Comparison of ENCODE assay signal across 9 cellular contexts in the genomic region with DNA sequence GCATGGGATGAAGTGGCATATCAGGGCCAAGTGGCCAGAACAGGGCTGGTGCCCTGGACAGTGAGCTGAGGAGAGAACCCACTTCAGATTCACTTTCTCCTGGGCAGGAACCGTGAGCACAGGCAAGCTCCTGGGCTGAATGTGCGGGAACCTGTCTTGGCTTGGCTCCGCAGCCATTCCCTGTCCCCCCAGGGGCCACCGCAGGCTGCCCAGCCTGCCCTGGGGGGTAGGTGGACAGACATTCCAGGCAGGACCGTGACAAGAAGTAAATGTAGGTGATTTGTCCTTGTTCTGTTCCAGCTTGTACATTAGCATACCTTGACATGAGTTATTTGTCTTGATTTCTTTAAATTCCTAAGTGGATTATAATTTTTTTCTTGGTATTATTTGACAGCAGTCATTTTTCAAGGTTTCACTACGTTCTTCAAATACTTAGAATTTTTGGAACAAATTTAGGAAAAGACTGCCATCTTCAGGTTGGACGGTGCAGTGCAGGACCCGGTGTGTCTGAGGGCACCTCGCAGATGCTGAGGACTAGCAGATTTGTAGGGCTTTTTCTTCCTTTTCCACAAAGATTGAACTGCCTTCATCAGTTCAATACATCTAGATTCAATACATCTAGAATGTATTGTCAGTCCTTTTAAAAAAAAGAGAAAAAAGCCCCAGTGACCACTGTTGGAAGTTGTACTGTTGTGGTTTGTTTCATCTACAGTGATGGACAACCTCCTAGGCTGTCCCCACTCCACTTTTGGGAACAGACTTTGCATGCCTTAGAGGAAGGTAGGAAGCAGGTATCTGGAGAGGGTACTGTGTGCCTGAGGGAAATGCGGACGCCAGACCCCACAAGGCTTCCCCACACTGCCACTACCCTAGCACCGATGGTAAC.
DNase-seq lines count a peak whose midpoint lies in the region; ATAC-seq and TF ChIP-seq lines count a peak whose summit lies in the region.
"Had no signal": no experiment of that assay in that cellular context is flagged by ENCODE, and none has a peak within 500 bp of the region (broad histone marks: within the 10 kb centered on the region; RNA-seq: fewer than 3 reads in every experiment).

No MANE protein-coding gene starts in this region.

- no peak overlapping the region for H3K4me3 Mint-ChIP-seq in activated CD4-positive, alpha-beta T cell treated with anti-CD3 and anti-CD28 coated beads for 36 hours
- H3K4me3 Mint-ChIP-seq: stimulated activated naive CD8-positive, alpha-beta T cell treated with anti-CD3 and anti-CD28 coated beads, Interleukin-15, Interleukin-2, amounts not matched to agents 100 ng/mL and 50 ng/mL, for 24 hours had no signal

- peak; percentile 56 for ATAC-seq in GM19372 (IDR thresholded peaks at IDR 0.05; ENCODE audit: low read depth, unreplicated experiment)
- ATAC-seq in activated CD4-positive, alpha-beta T cell treated with anti-CD3 and anti-CD28 coated beads for 36 hours: no peak
- no peak for ATAC-seq in GM21723 (IDR thresholded peaks at IDR 0.05; ENCODE audit: unreplicated experiment)

- no peaks in the 10 kb centered on the region for H3K9me3 ChIP-seq in BE2C
- H3K9me3 ChIP-seq in effector memory CD4-positive, alpha-beta T cell (ENCODE audit: control insufficient read depth, low read length): no peaks in the 10 kb centered on the region
- no peaks in the 10 kb centered on the region for H3K9me3 ChIP-seq in stomach

- no peak overlapping the region for H3K27ac Mint-ChIP-seq in activated CD4-positive, alpha-beta T cell treated with anti-CD3 and anti-CD28 coated beads for 36 hours
- H3K27ac Mint-ChIP-seq: stimulated activated naive CD8-positive, alpha-beta T cell treated with anti-CD3 and anti-CD28 coated beads, Interleukin-15, Interleukin-2, amounts not matched to agents 100 ng/mL and 50 ng/mL, for 24 hours had no signal

- peaks cover 14% of the 10 kb centered on the region for H3K27me3 Mint-ChIP-seq in activated CD4-positive, alpha-beta T cell treated with anti-CD3 and anti-CD28 coated beads for 36 hours

- 51 to 59% (median 57%) methylated on average over 12 of the region's 12 CpGs for WGBS in stomach, 5 donors

- H3K27me3 ChIP-seq in BE2C (no peaks in the 10 kb centered on the region), stomach (no peaks in the 10 kb centered on the region)
- H3K27me3 ChIP-seq in effector memory CD4-positive, alpha-beta T cell (replicated peaks; ENCODE audit: control insufficient read depth, insufficient read depth, low read length, poor library complexity, severe bottlenecking): no peaks in the 10 kb centered on the region

- H3K4me1 ChIP-seq in BE2C (peaks cover 15% of the 10 kb centered on the region), stomach (peaks cover 4 to 53% (median 18%) of the 10 kb centered on the region in 4 donors)
- H3K4me1 ChIP-seq in effector memory CD4-positive, alpha-beta T cell (ENCODE audit: control insufficient read depth, insufficient read depth, low read length, poor library complexity, severe bottlenecking): no peaks in the 10 kb centered on the region

- DNase-seq in BE2C: peak; percentile 43
- peak; percentile 18 for DNase-seq in NCI-H2107 treated with DMSO at 0.1 percent for 48 hours (lab: John Stamatoyannopoulos, UW; ENCODE audit: unreplicated experiment)
- peak; percentile 79 for DNase-seq in activated CD4-positive, alpha-beta T cell treated with anti-CD3 and anti-CD28 coated beads for 36 hours
- DNase-seq in effector memory CD4-positive, alpha-beta T cell: peak; percentile 8 to 21 (median 8)
- DNase-seq in midbrain (lab: John Stamatoyannopoulos, UW): peak; percentile 77
- peak; percentile 69 for DNase-seq in stomach

- H3K9me3 Mint-ChIP-seq in activated CD4-positive, alpha-beta T cell treated with anti-CD3 and anti-CD28 coated beads for 36 hours (ENCODE audit: low read depth): no peaks in the 10 kb centered on the region
- H3K9me3 Mint-ChIP-seq: stimulated activated naive CD8-positive, alpha-beta T cell treated with anti-CD3 and anti-CD28 coated beads, Interleukin-15, Interleukin-2, amounts not matched to agents 100 ng/mL and 50 ng/mL, for 24 hours had no signal

- no peaks in the 10 kb centered on the region for H3K4me1 Mint-ChIP-seq in activated CD4-positive, alpha-beta T cell treated with anti-CD3 and anti-CD28 coated beads for 36 hours

- H3K36me3 ChIP-seq in BE2C: peaks cover 43% of the 10 kb centered on the region
- H3K36me3 ChIP-seq in effector memory CD4-positive, alpha-beta T cell (ENCODE audit: control insufficient read depth, insufficient read depth, low read length): no peaks in the 10 kb centered on the region
- peaks cover 0 to 19% (median 8%) of the 10 kb centered on the region in 4 donors for H3K36me3 ChIP-seq in stomach

- H3K27ac ChIP-seq in effector memory CD4-positive, alpha-beta T cell (ENCODE audit: insufficient read depth, low read length, poor library complexity, severe bottlenecking): no peak overlapping the region
- H3K27ac ChIP-seq in stomach: peak overlapping the region in 3 of 5 donors; percentile 4 to 82 (median 39)

- intact Hi-C loops in activated CD4-positive, alpha-beta T cell treated with anti-CD3 and anti-CD28 coated beads for 36 hours (cut with DNase I, micrococcal nuclease): loop anchor here (1.0 to 5.0 kb wide), 6 partner anchors 295 to 847 kb away; no protein-coding TSS in a partner anchor
- intact Hi-C loops in stomach (cut with DNase I; ENCODE audit: low total_unique reads): loop anchor here (5.0 to 10.0 kb wide), 2 partner anchors 229 to 562 kb away; no protein-coding TSS in a partner anchor

- no peak for TF ChIP-seq POLR2A in stomach (IDR thresholded peaks at IDR 0.05)

- CTCF ChIA-PET in activated CD4-positive, alpha-beta T cell treated with anti-CD3 and anti-CD28 coated beads for 36 hours (lab: Charles Lee): interaction anchor here (0.6 to 3.0 kb wide), 6 partner anchors 9 to 631 kb away, joined by 3 to 14 read pairs (median 4); no protein-coding TSS in a partner anchor

- peak; percentile 62 for TF ChIP-seq CTCF in BE2C (IDR thresholded peaks at IDR 0.05; ENCODE audit: low read depth, low read length)
- TF ChIP-seq CTCF in stomach (IDR thresholded peaks at IDR 0.05): peak in 5 of 7 experiments; percentile 57 to 95 (median 88)

- POLR2A ChIA-PET in activated CD4-positive, alpha-beta T cell treated with anti-CD3 and anti-CD28 coated beads for 36 hours (lab: Charles Lee): no interaction called here

- TF ChIP-seq EP300 in stomach (IDR thresholded peaks at IDR 0.05): no peak

- no peaks in the 10 kb centered on the region for H3K36me3 Mint-ChIP-seq in activated CD4-positive, alpha-beta T cell treated with anti-CD3 and anti-CD28 coated beads for 36 hours (ENCODE audit: low read depth)

- H3K4me3 ChIP-seq in BE2C (ENCODE audit: low read depth, low read length): no peak overlapping the region
- no peak overlapping the region for H3K4me3 ChIP-seq in effector memory CD4-positive, alpha-beta T cell (ENCODE audit: insufficient read depth, low read depth, low read length, poor library complexity, severe bottlenecking)
- no peak overlapping the region for H3K4me3 ChIP-seq in stomach

Comparison
In these comparisons a context has a peak if more than half of its experiments do, and no peak if none do; other contexts are left out.
1. DNase-seq: peak in every context shown above with its lines; median percentile 79 in activated CD4-positive, alpha-beta T cell treated with anti-CD3 and anti-CD28 coated beads for 36 hours; 77 in midbrain; 69 in stomach; 43 in BE2C; 18 in NCI-H2107 treated with DMSO at 0.1 percent for 48 hours; 8 in effector memory CD4-positive, alpha-beta T cell.